In the genomic region with DNA sequence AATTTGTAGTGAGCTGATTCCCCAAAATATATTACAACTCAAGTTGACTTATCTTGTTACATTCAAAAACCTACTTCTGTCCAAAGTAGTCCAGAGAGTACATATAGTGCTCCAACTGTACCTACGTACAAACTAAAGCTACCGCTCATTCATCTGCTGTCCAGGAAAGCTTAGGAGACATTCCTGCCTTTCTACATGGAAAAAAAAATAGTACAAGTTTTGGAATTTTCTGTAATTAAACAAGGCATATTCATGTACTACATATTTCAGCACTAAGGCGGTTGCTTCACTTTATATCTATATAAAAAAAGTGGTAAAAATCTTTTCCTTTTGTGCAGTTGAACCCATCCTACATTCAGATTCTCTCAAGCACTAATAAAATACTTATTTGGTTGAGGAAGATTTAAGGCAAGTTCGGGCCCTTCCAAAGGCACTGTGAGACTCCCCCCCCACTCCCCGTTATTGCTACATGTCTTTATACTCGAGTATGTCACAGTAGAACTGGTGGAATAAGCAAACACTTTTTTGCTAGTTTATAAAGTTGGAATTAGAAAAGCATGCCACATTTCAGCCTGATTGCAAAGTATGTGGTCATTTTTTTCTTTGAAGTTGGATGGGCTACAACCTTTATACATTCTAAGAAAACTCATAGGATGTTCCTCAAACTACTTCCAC, we compare ENCODE assay signal across 8 cellular contexts. TPM values are rescaled to one million over a fixed set of nuclear protein-coding genes. Genes with fewer than 3 reads are reported as not detected.
DNase-seq lines count a peak whose midpoint lies in the region; ATAC-seq and TF ChIP-seq lines count a peak whose summit lies in the region.

No MANE protein-coding gene starts in this region.

- CTCF ChIA-PET in Caco-2 (lab: Charles Lee), result interaction anchor here (1.0 to 1.2 kb wide), 5 partner anchors 20 to 262 kb away, joined by 3 to 7 read pairs (median 3); no protein-coding TSS in a partner anchor
- CTCF ChIA-PET in PC-3 (lab: Charles Lee), result interaction anchor here (0.6 to 1.5 kb wide), 4 partner anchors 92 to 259 kb away, joined by 3 to 6 read pairs (median 5); no protein-coding TSS in a partner anchor

- peaks cover 22% of the 10 kb centered on the region for H4K20me1 ChIP-seq in PC-3 (ENCODE audit: low read length)

- no peak for DNase-seq in Caco-2
- peak; percentile 30 for DNase-seq in PC-3
- no peak for DNase-seq in effector memory CD8-positive, alpha-beta T cell
- DNase-seq in NCI-H446 treated with DMSO at 0.1 percent for 48 hours (lab: John Stamatoyannopoulos, UW), result no peak
- no peak for DNase-seq in NCI-H226
- DNase-seq in NOMO-1 (lab: John Stamatoyannopoulos, UW; ENCODE audit: unreplicated experiment in 2 of 2), result no peak
- no peak for DNase-seq in superior temporal gyrus (ENCODE audit: extremely low spot score)

- H3K36me3 Mint-ChIP-seq in Caco-2 (ENCODE audit: insufficient read depth, unreplicated experiment) (peaks cover 96% of the 10 kb centered on the region), nephron (ENCODE audit: low read depth) (peaks cover 17% of the 10 kb centered on the region)
- peaks cover 95% of the 10 kb centered on the region for H3K36me3 Mint-ChIP-seq in effector memory CD8-positive, alpha-beta T cell (ENCODE audit: insufficient read depth)

- peak overlapping the region; percentile 70 for H3K4me3 Mint-ChIP-seq in Caco-2 (ENCODE audit: unreplicated experiment)
- peak overlapping the region; percentile 96 to 99 for H3K4me3 Mint-ChIP-seq in effector memory CD8-positive, alpha-beta T cell
- H3K4me3 Mint-ChIP-seq in nephron, result peak overlapping the region; percentile 83 to 91 (median 89)

- peaks cover 21% of the 10 kb centered on the region for H3K36me3 ChIP-seq in Caco-2 (ENCODE audit: control insufficient read depth, insufficient read depth, low read length)
- peaks cover 30% of the 10 kb centered on the region for H3K36me3 ChIP-seq in PC-3 (ENCODE audit: low read depth, low read length)

- intact Hi-C loops in Caco-2 (cut with micrococcal nuclease; ENCODE audit: unreplicated experiment) (no loop called here), PC-3 (cut with micrococcal nuclease) (loop anchor here (1.0 to 10.0 kb wide), 3 partner anchors 91 to 398 kb away; no protein-coding TSS in a partner anchor)

- H3K4me1 Mint-ChIP-seq in Caco-2 (ENCODE audit: low read depth, unreplicated experiment) (peaks cover 30% of the 10 kb centered on the region), nephron (peaks cover 54% of the 10 kb centered on the region)
- H3K4me1 Mint-ChIP-seq in effector memory CD8-positive, alpha-beta T cell (ENCODE audit: low read depth in 2 of 2), result peaks cover 42 to 46% of the 10 kb centered on the region in 2 donors

- no peaks in the 10 kb centered on the region for H3K27me3 ChIP-seq in Caco-2 (replicated peaks; ENCODE audit: control insufficient read depth, insufficient read depth, low read length)
- no peaks in the 10 kb centered on the region for H3K27me3 ChIP-seq in PC-3 (ENCODE audit: low read length)

- no peak overlapping the region for H2AFZ ChIP-seq in PC-3 (ENCODE audit: low read length)

- H3K4me2 ChIP-seq in PC-3 (ENCODE audit: low read length), result peak overlapping the region; percentile 84

- ATAC-seq in PC-3, result no peak
- ATAC-seq in effector memory CD8-positive, alpha-beta T cell (replicated peaks), result no peak

- H3K79me2 ChIP-seq in PC-3 (ENCODE audit: low read length), result peaks cover 75% of the 10 kb centered on the region

- no peaks in the 10 kb centered on the region for H3K27me3 Mint-ChIP-seq in Caco-2 (ENCODE audit: insufficient read depth, unreplicated experiment)
- no peaks in the 10 kb centered on the region for H3K27me3 Mint-ChIP-seq in effector memory CD8-positive, alpha-beta T cell
- H3K27me3 Mint-ChIP-seq in nephron (ENCODE audit: low read depth), result no peaks in the 10 kb centered on the region

- BruUV-seq in Caco-2 (replicated peaks; lab: Mats Ljungman, UMichigan) (no TSS peak), PC-3 (replicated peaks; lab: Mats Ljungman, UMichigan) (no TSS peak)

- peak overlapping the region; percentile 90 for H3K27ac ChIP-seq in PC-3 (ENCODE audit: low read length)

- H3K9me3 Mint-ChIP-seq in Caco-2 (ENCODE audit: unreplicated experiment) (no peaks in the 10 kb centered on the region), nephron (no peaks in the 10 kb centered on the region)
- H3K9me3 Mint-ChIP-seq in effector memory CD8-positive, alpha-beta T cell, result no peaks in the 10 kb centered on the region

- H3F3A ChIP-seq in PC-3 (ENCODE audit: low read length, unreplicated experiment), result peaks cover 14% of the 10 kb centered on the region

- peak overlapping the region; percentile 98 for H3K9ac ChIP-seq in PC-3 (ENCODE audit: low read length)

- POLR2A ChIA-PET in Caco-2 (lab: Charles Lee), result interaction anchor here (0.6 to 1.7 kb wide), 4 partner anchors 55 to 244 kb away, joined by 3 to 4 read pairs (median 4); no protein-coding TSS in a partner anchor
- POLR2A ChIA-PET in PC-3 (lab: Charles Lee; ENCODE audit: unreplicated experiment), result interaction anchor here (0.5 kb wide), 1 partner anchor 261 kb away, joined by 4 read pairs; no protein-coding TSS in a partner anchor

- H3K27ac Mint-ChIP-seq in Caco-2 (ENCODE audit: unreplicated experiment) (peak overlapping the region; percentile 76), nephron (peak overlapping the region; percentile 98 to 100 (median 99))
- H3K27ac Mint-ChIP-seq in effector memory CD8-positive, alpha-beta T cell, result peak overlapping the region; percentile 93 to 94

- H3K4me3 ChIP-seq in Caco-2 (ENCODE audit: low read depth, low read length) (peak overlapping the region; percentile 98), PC-3 (ENCODE audit: low read length) (peak overlapping the region; percentile 88)

- TF ChIP-seq CTCF in Caco-2 (IDR thresholded peaks at IDR 0.05; ENCODE audit: insufficient read depth in 1 of 2, low read depth in 1 of 2, low read length in 1 of 2, severe bottlenecking in 1 of 2, unreplicated experiment in 1 of 2), result no peak
- TF ChIP-seq CTCF in PC-3 (conservative IDR thresholded peaks at IDR 0.05; ENCODE audit: low read depth, low read length), result no peak
- TF ChIP-seq CTCF in nephron (IDR thresholded peaks at IDR 0.05; ENCODE audit: unreplicated experiment in 3 of 3), result no peak

- no peaks in the 10 kb centered on the region for H3K9me2 ChIP-seq in PC-3 (replicated peaks; ENCODE audit: low read length)

- H3K9me3 ChIP-seq in Caco-2 (no peaks in the 10 kb centered on the region), PC-3 (ENCODE audit: low read length) (no peaks in the 10 kb centered on the region)

- peaks cover 37% of the 10 kb centered on the region for H3K4me1 ChIP-seq in Caco-2
- H3K4me1 ChIP-seq in PC-3 (ENCODE audit: insufficient read depth, low read length), result peaks cover 45% of the 10 kb centered on the region

RNA-seq across cellular contexts. Expression of gene ZFP36L2, which starts 3.8 kb away (rescaled TPM):
- total RNA-seq in Caco-2 (2022) (225 and 237 TPM in 2 replicates), PC-3 (2014; rRNA removed) (14.8 and 26.0 TPM in 2 replicates)
